In the genomic region with DNA sequence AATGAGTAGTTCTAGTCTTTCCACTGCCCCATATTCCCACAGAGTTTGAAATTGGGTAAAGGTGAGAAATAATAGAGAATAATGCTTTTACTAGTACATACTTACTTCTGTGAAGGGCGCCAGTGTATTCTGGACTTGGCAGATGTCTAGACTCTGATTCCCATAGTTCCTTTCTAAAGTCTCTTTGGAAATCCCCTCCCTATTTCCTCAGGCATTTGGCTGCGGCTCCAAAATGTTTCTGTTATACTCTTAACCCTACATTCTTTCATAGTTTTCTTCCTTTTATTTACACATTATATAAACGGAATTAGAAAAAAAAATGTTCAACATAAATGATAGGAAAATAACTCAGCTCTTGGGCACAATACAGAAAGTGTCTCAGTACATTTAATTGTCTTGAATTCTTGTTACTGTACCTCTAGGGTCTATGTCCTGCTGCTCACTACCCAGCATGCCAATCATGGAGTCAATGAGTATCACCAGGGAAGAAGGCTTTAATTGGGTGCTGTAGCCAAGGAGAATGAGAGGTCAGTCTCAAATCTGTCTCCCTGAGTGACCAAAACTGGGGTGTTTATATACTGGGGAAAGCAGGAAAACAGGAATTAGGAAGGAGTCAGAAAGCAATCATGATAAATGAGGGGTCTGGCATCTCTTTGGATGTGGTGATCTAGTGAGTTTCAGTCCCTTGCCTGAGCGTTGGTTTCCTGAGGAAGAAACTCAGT, we compare ENCODE assay signal across 16 cellular contexts.
DNase-seq lines count a peak whose midpoint lies in the region; ATAC-seq and TF ChIP-seq lines count a peak whose summit lies in the region.
"Had no signal": no experiment of that assay in that cellular context is flagged by ENCODE, and none has a peak within 500 bp of the region (broad histone marks: within the 10 kb centered on the region; RNA-seq: fewer than 3 reads in every experiment).

No MANE protein-coding gene starts in this region.

- peaks cover 6% of the 10 kb centered on the region; the same call in 1 of the 2 replicates for H3K9me3 ChIP-seq in PC-3 (ENCODE audit: low read length)

- BruUV-seq in PC-3 (replicated peaks; lab: Mats Ljungman, UMichigan) = no TSS peak

- H3F3A ChIP-seq in PC-3 (ENCODE audit: low read length, unreplicated experiment) = peaks cover 6% of the 10 kb centered on the region

- TF ChIP-seq CTCF in PC-3 (conservative IDR thresholded peaks at IDR 0.05; ENCODE audit: low read depth, low read length) (no peak), cardiac fibroblast (IDR thresholded peaks at IDR 0.05; ENCODE audit: low read depth, low read length) (no peak)

- peaks cover 46% of the 10 kb centered on the region for H3K4me1 ChIP-seq in PC-3 (ENCODE audit: insufficient read depth, low read length)

- H3K27ac ChIP-seq in PC-3 (ENCODE audit: low read length) = 0 out of 2 replicates have a peak overlapping the region, but pooled peaks have one; percentile 97
- H3K27ac ChIP-seq: HL-60 had no signal

- POLR2A ChIA-PET in PC-3 (lab: Charles Lee; ENCODE audit: unreplicated experiment) = no interaction called here

- H3K9me2 ChIP-seq in PC-3 (replicated peaks; ENCODE audit: low read length) = no peaks in the 10 kb centered on the region

- H3K9ac ChIP-seq in PC-3 (ENCODE audit: low read length) = no peak overlapping the region

- no peak for ATAC-seq in PC-3
- ATAC-seq: SK-N-SH treated with all-trans-retinoic acid at 6 μM for 48 hours had no signal

- H3K4me2 ChIP-seq in PC-3 (ENCODE audit: low read length) = no peak overlapping the region

- H3K79me2 ChIP-seq in PC-3 (ENCODE audit: low read length) = no peaks in the 10 kb centered on the region

- DNase-seq in PC-3 (no peak), cardiac fibroblast (ENCODE audit: low read depth in 2 of 2) (peak; percentile 61 to 75), fibroblast of peridontal ligament (ENCODE audit: extremely low read depth) (peak; percentile 81), pulmonary artery endothelial cell (ENCODE audit: low read depth, low spot score) (peak; percentile 69), RPMI8226 (no peak), T1000 (lab: John Stamatoyannopoulos, UW) (no peak), NCI-H526 (lab: John Stamatoyannopoulos, UW) (no peak)
- DNase-seq: Caco-2; CD4-positive, CD25-positive, alpha-beta regulatory T cell; H9; NCI-H1417 treated with DMSO at 0.1 percent for 48 hours; NCI-H2029 treated with DMSO at 0.1 percent for 48 hours; NCI-H510A treated with DMSO at 0.1 percent for 48 hours; SHP77 had no signal

- no peaks in the 10 kb centered on the region for H4K20me1 ChIP-seq in PC-3 (ENCODE audit: low read length)

- H3K36me3 ChIP-seq in PC-3 (ENCODE audit: low read depth, low read length) = peaks cover 7% of the 10 kb centered on the region; the same call in 1 of the 2 replicates

- H2AFZ ChIP-seq in PC-3 (ENCODE audit: low read length) = no peak overlapping the region

- H3K27me3 ChIP-seq in PC-3 (ENCODE audit: low read length) = no peaks in the 10 kb centered on the region

- H3K4me3 ChIP-seq in PC-3 (ENCODE audit: low read length) (no peak overlapping the region), cardiac fibroblast (replicated peaks in 1 of 2; ENCODE audit: low read depth in 2 of 2, low read length in 2 of 2) (no peak overlapping the region)

- intact Hi-C loops in PC-3 (cut with micrococcal nuclease) = loop anchor here (10.0 kb wide), 1 partner anchor 749 kb away; a partner anchor contains a TSS

- CTCF ChIA-PET in PC-3 (lab: Charles Lee) = no interaction called here

Comparison
In these comparisons a context has a peak if more than half of its experiments do, and no peak if none do; other contexts are left out.
1. DNase-seq: peak in cardiac fibroblast (2 of 2), fibroblast of peridontal ligament (single experiment) and pulmonary artery endothelial cell (single experiment); none in PC-3 (single experiment), RPMI8226 (single experiment), T1000 (single experiment) and NCI-H526 (0 of 2).